In the genomic region with DNA sequence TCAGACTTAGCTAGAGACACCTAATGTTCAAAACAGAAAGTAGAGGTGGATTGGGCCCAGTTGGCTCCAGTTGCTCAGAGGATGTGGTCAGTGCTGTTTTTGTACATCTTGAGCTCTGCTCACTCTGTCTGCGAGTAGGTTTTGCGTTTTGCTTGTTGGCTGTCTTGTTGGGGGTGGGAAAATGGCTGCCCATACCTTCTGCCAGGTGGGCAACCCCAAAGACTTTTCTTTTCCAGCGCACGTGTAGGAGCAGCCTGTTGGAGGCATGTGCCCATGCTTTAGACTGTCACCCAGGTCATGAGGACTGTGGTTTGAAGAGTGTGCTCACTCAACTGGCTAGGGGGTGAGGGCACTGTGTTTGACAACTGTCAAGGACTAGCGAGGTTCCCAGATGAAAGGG, we compare ENCODE assay signal across 11 cellular contexts.
DNase-seq lines count a peak whose midpoint lies in the region; ATAC-seq and TF ChIP-seq lines count a peak whose summit lies in the region.
"Had no signal": no experiment of that assay in that cellular context is flagged by ENCODE, and none has a peak within 500 bp of the region (broad histone marks: within the 10 kb centered on the region; RNA-seq: fewer than 3 reads in every experiment).

No MANE protein-coding gene starts in this region.

- H2AFZ ChIP-seq in DND-41 (ENCODE audit: low read depth, low read length), result no peak overlapping the region
- no peak overlapping the region for H2AFZ ChIP-seq in mesenchymal stem cell (ENCODE audit: low read depth, low read length)

- H3K27ac ChIP-seq in DND-41 (ENCODE audit: low read length), result no peak overlapping the region; the same call in 1 of the 2 replicates
- no peak overlapping the region for H3K27ac ChIP-seq in mesenchymal stem cell (ENCODE audit: low read length, poor library complexity, severe bottlenecking)

- H2BK5ac ChIP-seq in mesenchymal stem cell (ENCODE audit: low read depth, low read length, poor library complexity, severe bottlenecking), result no peak overlapping the region

- H3K9ac ChIP-seq in DND-41 (ENCODE audit: low read depth, low read length) (no peak overlapping the region), mesenchymal stem cell (ENCODE audit: low read length) (no peak overlapping the region)

- H3K36me3 Mint-ChIP-seq in activated T-helper 2 cell treated with anti-CD3 and anti-CD28 coated beads, Interferon-gamma antibody, Interleukin-2, Interleukin-4, amounts not matched to agents 10 μg/mL and 5 μg/mL and 100 μg/mL, durations not matched to agents 14 hours and 24 hours and 36 hours (ENCODE audit: low read depth), result peaks cover 5% of the 10 kb centered on the region

- peaks cover 44% of the 10 kb centered on the region for H3K79me1 ChIP-seq in mesenchymal stem cell (replicated peaks; ENCODE audit: low read length, poor library complexity, severe bottlenecking)

- H2BK120ac ChIP-seq in mesenchymal stem cell (ENCODE audit: low read depth, low read length), result no peak overlapping the region

- H3K4me3 ChIP-seq in DND-41 (ENCODE audit: low read depth in 1 of 2, low read length in 2 of 2), result no peak overlapping the region
- H3K4me3 ChIP-seq in mesenchymal stem cell (ENCODE audit: insufficient read depth in 1 of 2, low read depth in 1 of 2, low read length in 2 of 2), result no peak overlapping the region
- H3K4me3 ChIP-seq: HAP-1 had no signal

- H3K23ac ChIP-seq in mesenchymal stem cell (ENCODE audit: low read length in 2 of 2), result peak overlapping the region in 1 of 2 experiments; percentile 64

- peaks cover 52% of the 10 kb centered on the region for H3K4me1 Mint-ChIP-seq in activated T-helper 2 cell treated with anti-CD3 and anti-CD28 coated beads, Interferon-gamma antibody, Interleukin-2, Interleukin-4, amounts not matched to agents 10 μg/mL and 5 μg/mL and 100 μg/mL, durations not matched to agents 14 hours and 24 hours and 36 hours (ENCODE audit: low read depth)

- intact Hi-C loops in activated T-helper 2 cell treated with anti-CD3 and anti-CD28 coated beads, Interferon-gamma antibody, Interleukin-2, Interleukin-4, amounts not matched to agents 10 μg/mL and 5 μg/mL and 100 μg/mL, durations not matched to agents 14 hours and 24 hours and 36 hours (cut with micrococcal nuclease), result loop anchor here (2.0 kb wide), 1 partner anchor 77 kb away; no protein-coding TSS in a partner anchor

- no peak overlapping the region for H3K4ac ChIP-seq in mesenchymal stem cell (ENCODE audit: low read depth in 1 of 2, low read length in 2 of 2)

- H2BK12ac ChIP-seq in mesenchymal stem cell (ENCODE audit: low read length in 2 of 2), result no peak overlapping the region

- no peaks in the 10 kb centered on the region for H3K9me3 Mint-ChIP-seq in activated T-helper 2 cell treated with anti-CD3 and anti-CD28 coated beads, Interferon-gamma antibody, Interleukin-2, Interleukin-4, amounts not matched to agents 10 μg/mL and 5 μg/mL and 100 μg/mL, durations not matched to agents 14 hours and 24 hours and 36 hours
- H3K9me3 Mint-ChIP-seq: nephron had no signal

- peaks cover 28% of the 10 kb centered on the region for H3K79me2 ChIP-seq in DND-41 (ENCODE audit: insufficient read depth, low read length)

- H3K27me3 ChIP-seq in DND-41 (ENCODE audit: insufficient read depth, low read length, poor library complexity) (no peaks in the 10 kb centered on the region), mesenchymal stem cell (ENCODE audit: control insufficient read depth in 1 of 2, insufficient read depth in 1 of 2, low read length in 2 of 2) (no peaks in the 10 kb centered on the region)

- peaks cover 11% of the 10 kb centered on the region for H3K4me1 ChIP-seq in DND-41 (ENCODE audit: insufficient read depth, low read length)
- H3K4me1 ChIP-seq in mesenchymal stem cell (ENCODE audit: control insufficient read depth, insufficient read depth, low read depth, low read length), result peaks cover 3% of the 10 kb centered on the region

- H2AK5ac ChIP-seq in mesenchymal stem cell (ENCODE audit: low read length, severe bottlenecking), result no peak overlapping the region

- no peak overlapping the region for H2BK15ac ChIP-seq in mesenchymal stem cell (ENCODE audit: low read depth, poor library complexity, severe bottlenecking)

- H3K27me3 Mint-ChIP-seq in activated T-helper 2 cell treated with anti-CD3 and anti-CD28 coated beads, Interferon-gamma antibody, Interleukin-2, Interleukin-4, amounts not matched to agents 10 μg/mL and 5 μg/mL and 100 μg/mL, durations not matched to agents 14 hours and 24 hours and 36 hours (ENCODE audit: low read depth), result no peaks in the 10 kb centered on the region

- H3K4me2 ChIP-seq in DND-41 (ENCODE audit: insufficient read depth, low read length), result no peak overlapping the region
- no peak overlapping the region for H3K4me2 ChIP-seq in mesenchymal stem cell (ENCODE audit: low read length, poor library complexity, severe bottlenecking)

- ATAC-seq in DND-41 (ENCODE audit: insufficient read depth, low read depth), result peak; percentile 77
- ATAC-seq in GM19324 (IDR thresholded peaks at IDR 0.05; ENCODE audit: low FRiP score, unreplicated experiment), result peak; percentile 59
- peak; percentile 57 for ATAC-seq in HG03139 (IDR thresholded peaks at IDR 0.05; ENCODE audit: unreplicated experiment)

- H3K9me3 ChIP-seq in DND-41 (ENCODE audit: insufficient read depth, low read length, severe bottlenecking), result no peaks in the 10 kb centered on the region
- H3K9me3 ChIP-seq in mesenchymal stem cell (ENCODE audit: control insufficient read depth, low read length), result no peaks in the 10 kb centered on the region
- H3K9me3 ChIP-seq: HAP-1 had no signal

- peak overlapping the region; percentile 31 for H3K27ac Mint-ChIP-seq in activated T-helper 2 cell treated with anti-CD3 and anti-CD28 coated beads, Interferon-gamma antibody, Interleukin-2, Interleukin-4, amounts not matched to agents 10 μg/mL and 5 μg/mL and 100 μg/mL, durations not matched to agents 14 hours and 24 hours and 36 hours
- H3K27ac Mint-ChIP-seq: nephron had no signal

- H4K8ac ChIP-seq in mesenchymal stem cell (ENCODE audit: low read length), result no peak overlapping the region

- no peak overlapping the region for H4K91ac ChIP-seq in mesenchymal stem cell (ENCODE audit: low read length)

- WGBS in mesenchymal stem cell, result 93% methylated on average over 5 of the region's 5 CpGs

- H3K14ac ChIP-seq in mesenchymal stem cell (ENCODE audit: low read length in 2 of 2), result no peak overlapping the region

- no peak for TF ChIP-seq CTCF in DND-41 (IDR thresholded peaks at IDR 0.05; ENCODE audit: borderline replicate concordance, extremely low read depth, low read length, poor library complexity, severe bottlenecking)

- H3K4me3 Mint-ChIP-seq in activated T-helper 2 cell treated with anti-CD3 and anti-CD28 coated beads, Interferon-gamma antibody, Interleukin-2, Interleukin-4, amounts not matched to agents 10 μg/mL and 5 μg/mL and 100 μg/mL, durations not matched to agents 14 hours and 24 hours and 36 hours (ENCODE audit: low read depth), result no peak overlapping the region
- H3K4me3 Mint-ChIP-seq: nephron had no signal

- H3K36me3 ChIP-seq in DND-41 (ENCODE audit: insufficient read depth, low read length) (no peaks in the 10 kb centered on the region), mesenchymal stem cell (ENCODE audit: control insufficient read depth in 1 of 2, insufficient read depth in 2 of 2, low read depth in 1 of 2, low read length in 2 of 2) (no peaks in the 10 kb centered on the region)
- H3K36me3 ChIP-seq: HAP-1 had no signal

- peak; percentile 41 for DNase-seq in DND-41
- peak; percentile 25 for DNase-seq in activated T-helper 2 cell treated with anti-CD3 and anti-CD28 coated beads, Interferon-gamma antibody, Interleukin-2, Interleukin-4, amounts not matched to agents 10 μg/mL and 5 μg/mL and 100 μg/mL, durations not matched to agents 14 hours and 24 hours and 36 hours (ENCODE audit: low spot score)
- no peak for DNase-seq in mesenchymal stem cell
- DNase-seq in NCI-H524 treated with DMSO at 0.1 percent for 48 hours (lab: John Stamatoyannopoulos, UW), result no peak
- DNase-seq in NCI-H345 treated with DMSO at 0.1 percent for 48 hours (lab: John Stamatoyannopoulos, UW; ENCODE audit: unreplicated experiment), result no peak
- no peak for DNase-seq in stimulated activated CD4-positive, alpha-beta T cell treated with anti-CD3 and anti-CD28 coated beads, Interleukin-2, amount 100 ng/mL, for 24 hours
- DNase-seq: aorta had no signal

- H4K20me1 ChIP-seq in DND-41 (ENCODE audit: insufficient read depth, low read length), result peaks cover 20% of the 10 kb centered on the region; the same call in 1 of the 2 replicates

- no peak overlapping the region for H3K18ac ChIP-seq in mesenchymal stem cell (ENCODE audit: low read depth in 1 of 2, low read length in 2 of 2)

Comparison
In these comparisons a context has a peak if more than half of its experiments do, and no peak if none do; other contexts are left out.
1. DNase-seq: peak in DND-41 (single experiment) and activated T-helper 2 cell treated with anti-CD3 and anti-CD28 coated beads, Interferon-gamma antibody, Interleukin-2, Interleukin-4, amounts not matched to agents 10 μg/mL and 5 μg/mL and 100 μg/mL, durations not matched to agents 14 hours and 24 hours and 36 hours (single experiment); none in mesenchymal stem cell (single experiment), NCI-H524 treated with DMSO at 0.1 percent for 48 hours (single experiment), NCI-H345 treated with DMSO at 0.1 percent for 48 hours (single experiment) and stimulated activated CD4-positive, alpha-beta T cell treated with anti-CD3 and anti-CD28 coated beads, Interleukin-2, amount 100 ng/mL, for 24 hours (0 of 2).
2. Peak in every context shown above with its lines, with median percentiles within 50 percentile points of each other: ATAC-seq.